Comparison of ENCODE assay signal across 10 cellular contexts in the genomic region with DNA sequence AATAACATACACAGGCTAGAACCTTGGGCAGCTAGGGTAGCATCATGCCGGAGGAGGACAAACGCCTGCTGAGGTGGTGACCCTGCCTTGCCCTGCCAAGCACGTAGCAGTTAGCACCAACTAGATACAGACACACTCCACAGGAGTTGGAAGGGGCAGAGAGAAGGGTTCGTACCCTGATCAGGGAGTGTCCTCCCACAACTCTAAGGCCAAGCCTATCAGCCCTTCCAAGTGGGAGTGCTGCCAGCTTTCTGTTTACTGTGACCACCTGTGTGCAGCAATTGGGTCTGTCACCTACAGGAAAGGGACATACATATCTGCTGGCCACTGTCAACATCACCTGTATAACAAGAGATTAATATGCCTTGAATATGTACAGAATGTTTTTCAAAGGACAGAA. TPM values are rescaled to one million over a fixed set of nuclear protein-coding genes. Genes with fewer than 3 reads are reported as not detected.
DNase-seq lines count a peak whose midpoint lies in the region; ATAC-seq and TF ChIP-seq lines count a peak whose summit lies in the region.
"Had no signal": no experiment of that assay in that cellular context is flagged by ENCODE, and none has a peak within 500 bp of the region (broad histone marks: within the 10 kb centered on the region; RNA-seq: fewer than 3 reads in every experiment).

No MANE protein-coding gene starts in this region.

- H3K9me2 ChIP-seq in DOHH2 (replicated peaks; ENCODE audit: control insufficient read depth, low read length) (no peaks in the 10 kb centered on the region), MM.1S (replicated peaks; ENCODE audit: insufficient read depth, low read length) (no peaks in the 10 kb centered on the region)

- DNase-seq in activated B cell treated with CpG ODN at 0.5 μM for 24 hours (no peak), left colon (peak; percentile 42 to 69), tibial nerve (ENCODE audit: low spot score in 2 of 2) (no peak), MM.1S (no peak), NCI-H1436 (lab: John Stamatoyannopoulos, UW) (no peak), lower leg skin (ENCODE audit: low spot score in 2 of 2) (no peak)
- DNase-seq: posterior cingulate gyrus had no signal

- peak overlapping the region; percentile 98 for H3K27ac Mint-ChIP-seq in activated B cell treated with CpG ODN at 0.5 μM for 24 hours

- TF ChIP-seq POLR2A in tibial nerve (IDR thresholded peaks at IDR 0.05) (no peak), lower leg skin (IDR thresholded peaks at IDR 0.05) (no peak)

- ATAC-seq in activated B cell treated with CpG ODN at 0.5 μM for 24 hours (ENCODE audit: low read depth): no peak
- ATAC-seq in left colon: no peak

- H3K27me3 ChIP-seq in DOHH2 (ENCODE audit: control insufficient read depth, low read length): no peaks in the 10 kb centered on the region
- no peaks in the 10 kb centered on the region for H3K27me3 ChIP-seq in tibial nerve
- H3K27me3 ChIP-seq in MM.1S (replicated peaks; ENCODE audit: insufficient read depth, low read length): peaks cover 22% of the 10 kb centered on the region

- H3K9ac ChIP-seq in MM.1S (ENCODE audit: low read length): no peak overlapping the region

- TF ChIP-seq CTCF in 22Rv1 (IDR thresholded peaks at IDR 0.05) (no peak), DOHH2 (IDR thresholded peaks at IDR 0.05; ENCODE audit: low read depth, low read length, poor library complexity, severe bottlenecking) (no peak), activated B cell treated with CpG ODN at 0.5 μM for 24 hours (IDR thresholded peaks at IDR 0.05) (no peak), tibial nerve (IDR thresholded peaks at IDR 0.05) (no peak), MM.1S (IDR thresholded peaks at IDR 0.05; ENCODE audit: low read length) (no peak), lower leg skin (IDR thresholded peaks at IDR 0.05) (no peak)

- CTCF ChIA-PET in activated B cell treated with CpG ODN at 0.5 μM for 24 hours (lab: Charles Lee): no interaction called here

- H3K4me2 ChIP-seq in DOHH2 (ENCODE audit: low read length) (peak overlapping the region; percentile 91), MM.1S (ENCODE audit: low read depth, low read length) (no peak overlapping the region)

- H3F3A ChIP-seq in DOHH2 (ENCODE audit: control insufficient read depth, insufficient read depth) (peaks cover 9% of the 10 kb centered on the region), MM.1S (ENCODE audit: insufficient read depth, low read length) (peaks cover 16% of the 10 kb centered on the region)

- H2AFZ ChIP-seq in MM.1S (ENCODE audit: low read length): no peak overlapping the region

- H3K79me2 ChIP-seq in DOHH2 (ENCODE audit: control insufficient read depth, low read length) (peaks cover 35% of the 10 kb centered on the region), MM.1S (ENCODE audit: low read length) (peaks cover 21% of the 10 kb centered on the region)

- peaks cover 26% of the 10 kb centered on the region for H3K4me1 Mint-ChIP-seq in activated B cell treated with CpG ODN at 0.5 μM for 24 hours

- peak overlapping the region; percentile 93 for H3K4me3 Mint-ChIP-seq in activated B cell treated with CpG ODN at 0.5 μM for 24 hours

- peak overlapping the region; percentile 99 for H3K27ac ChIP-seq in 22Rv1
- peak overlapping the region; percentile 94 for H3K27ac ChIP-seq in DOHH2 (ENCODE audit: low read depth, low read length)
- peak overlapping the region in 1 of 4 donors; percentile 99 for H3K27ac ChIP-seq in tibial nerve
- no peak overlapping the region for H3K27ac ChIP-seq in MM.1S (ENCODE audit: low read length)

- peaks cover 27% of the 10 kb centered on the region for H3K36me3 ChIP-seq in DOHH2 (ENCODE audit: control insufficient read depth, low read length)
- H3K36me3 ChIP-seq in tibial nerve: peaks cover 0 to 19% (median 9%) of the 10 kb centered on the region in 3 donors
- no peaks in the 10 kb centered on the region for H3K36me3 ChIP-seq in MM.1S (replicated peaks; ENCODE audit: insufficient read depth, low read length)

- 68 to 77% methylated on average over 4 of the region's 4 CpGs for WGBS in tibial nerve, 2 donors
- 87% methylated on average over 4 of the region's 4 CpGs for WGBS in lower leg skin, 2 donors

- POLR2A ChIA-PET in activated B cell treated with CpG ODN at 0.5 μM for 24 hours (lab: Charles Lee): interaction anchor here (3.5 to 6.5 kb wide), 2 partner anchors 10 to 22 kb away, joined by 37 to 90 read pairs; partner anchors contain the start of genes LZTR1 and P2RX6

- H3K27me3 Mint-ChIP-seq in activated B cell treated with CpG ODN at 0.5 μM for 24 hours: no peaks in the 10 kb centered on the region

- TF ChIP-seq EP300 in tibial nerve (IDR thresholded peaks at IDR 0.05): no peak

- H3K4me3 ChIP-seq in DOHH2 (ENCODE audit: low read length): peak overlapping the region; percentile 92
- no peak overlapping the region for H3K4me3 ChIP-seq in tibial nerve
- H3K4me3 ChIP-seq in MM.1S (ENCODE audit: low read length): no peak overlapping the region
- no peak overlapping the region for H3K4me3 ChIP-seq in lower leg skin (ENCODE audit: low read depth, poor library complexity, severe bottlenecking)

- H3K9me3 ChIP-seq in DOHH2 (ENCODE audit: control insufficient read depth, insufficient read depth, low read length) (no peaks in the 10 kb centered on the region), tibial nerve (no peaks in the 10 kb centered on the region), MM.1S (replicated peaks; ENCODE audit: insufficient read depth, low read length) (no peaks in the 10 kb centered on the region)

- intact Hi-C loops in activated B cell treated with CpG ODN at 0.5 μM for 24 hours (cut with micrococcal nuclease): loop anchor here (2.0 to 5.0 kb wide), 2 partner anchors 36 to 887 kb away; partner anchors contain the start of genes AIFM3, RANBP1 and TRMT2A
- intact Hi-C loops in left colon (cut with DNase I, micrococcal nuclease): no loop called here
- intact Hi-C loops in lower leg skin (cut with DNase I; ENCODE audit: low total_unique reads): no loop called here

- H3K36me3 Mint-ChIP-seq in activated B cell treated with CpG ODN at 0.5 μM for 24 hours (ENCODE audit: low read depth): peaks cover 17% of the 10 kb centered on the region

- H3K9me3 Mint-ChIP-seq in activated B cell treated with CpG ODN at 0.5 μM for 24 hours: no peaks in the 10 kb centered on the region

- peaks cover 28% of the 10 kb centered on the region for H3K4me1 ChIP-seq in DOHH2 (ENCODE audit: control insufficient read depth, low read length)
- H3K4me1 ChIP-seq in tibial nerve: peaks cover 0 to 41% (median 30%) of the 10 kb centered on the region in 4 donors
- H3K4me1 ChIP-seq in MM.1S (ENCODE audit: low read length): peaks cover 9% of the 10 kb centered on the region; the same call in 1 of the 2 replicates

- H4K20me1 ChIP-seq in DOHH2 (ENCODE audit: control insufficient read depth, insufficient read depth, low read depth, low read length) (no peaks in the 10 kb centered on the region), MM.1S (ENCODE audit: insufficient read depth, low read length) (no peaks in the 10 kb centered on the region)

RNA-seq across cellular contexts. Expression of gene THAP7, which starts 1.9 kb away (rescaled TPM):
- total RNA-seq in activated B cell treated with CpG ODN at 0.5 μM for 24 hours (27.1 and 32.3 TPM in 2 replicates), left colon (10 to 100 TPM; 18.1 to 20.0 TPM), tibial nerve (10 to 100 TPM; 46.9 to 71.8 (median 49.3) TPM), lower leg skin (10 to 100 TPM; 23.3 to 48.2 (median 45.1) TPM)

RNA-seq across cellular contexts. Expression of gene P2RX6, which starts 11.2 kb away (rescaled TPM):
- total RNA-seq in activated B cell treated with CpG ODN at 0.5 μM for 24 hours (0.12 and 0.67 TPM in 2 replicates), left colon (1 to 10 TPM in 1 of 2 donors, under 1 TPM in 1; 0.73 to 1.5 TPM), tibial nerve (1 to 10 TPM in 1 of 4 donors, under 1 TPM in 3; 0.63 to 3.3 (median 0.78) TPM), lower leg skin (1 to 10 TPM in 2 of 4 donors, under 1 TPM in 2; 0.12 to 2.6 (median 0.87) TPM)

RNA-seq across cellular contexts. Expression of gene LZTR1, which starts 21.7 kb away (rescaled TPM):
- total RNA-seq in activated B cell treated with CpG ODN at 0.5 μM for 24 hours: 79.2 and 89.3 TPM in 2 replicates
- total RNA-seq in left colon: 10 to 100 TPM; 49.9 to 50.4 TPM
- total RNA-seq in tibial nerve: 100 to 1,000 TPM in 1 of 4 donors, 10 to 100 TPM in 3; 59.8 to 127 (median 66.5) TPM
- total RNA-seq in lower leg skin: 10 to 100 TPM; 25.4 to 34.9 (median 28.4) TPM

RNA-seq across cellular contexts. Expression of gene SLC7A4, which starts 28.6 kb away (rescaled TPM):
- total RNA-seq in activated B cell treated with CpG ODN at 0.5 μM for 24 hours (not detected in 2 replicates), left colon (1 to 10 TPM; 4.0 to 4.9 TPM), tibial nerve (1 to 10 TPM in 1 of 4 donors, under 1 TPM in 1, not detected in 2; 0.22 to 1.3 TPM), lower leg skin (1 to 10 TPM; 1.5 to 4.5 (median 2.8) TPM)
- total RNA-seq: RPMI7951 had no signal

RNA-seq across cellular contexts. Expression of gene AIFM3, which starts 36.7 kb away (rescaled TPM):
- 0.86 and 1.3 TPM in 2 replicates for total RNA-seq in activated B cell treated with CpG ODN at 0.5 μM for 24 hours
- total RNA-seq in left colon: 100 to 1,000 TPM; 126 to 184 TPM
- total RNA-seq in tibial nerve: 1 to 10 TPM in 3 of 4 donors, under 1 TPM in 1; 0.59 to 3.1 (median 1.8) TPM
- 1 to 10 TPM in 2 of 4 donors, under 1 TPM in 1, not detected in 1; 0.15 to 3.7 (median 2.0) TPM for total RNA-seq in lower leg skin
- total RNA-seq: RPMI7951 had no signal

Comparison
In these comparisons a context has a peak if more than half of its experiments do, and no peak if none do; other contexts are left out.
1. DNase-seq: peak in left colon (2 of 2); none in activated B cell treated with CpG ODN at 0.5 μM for 24 hours (single experiment), tibial nerve (0 of 2), MM.1S (single experiment), NCI-H1436 (single experiment) and lower leg skin (0 of 2).